ENCODE assay signal across 8 cellular contexts in the genomic region with DNA sequence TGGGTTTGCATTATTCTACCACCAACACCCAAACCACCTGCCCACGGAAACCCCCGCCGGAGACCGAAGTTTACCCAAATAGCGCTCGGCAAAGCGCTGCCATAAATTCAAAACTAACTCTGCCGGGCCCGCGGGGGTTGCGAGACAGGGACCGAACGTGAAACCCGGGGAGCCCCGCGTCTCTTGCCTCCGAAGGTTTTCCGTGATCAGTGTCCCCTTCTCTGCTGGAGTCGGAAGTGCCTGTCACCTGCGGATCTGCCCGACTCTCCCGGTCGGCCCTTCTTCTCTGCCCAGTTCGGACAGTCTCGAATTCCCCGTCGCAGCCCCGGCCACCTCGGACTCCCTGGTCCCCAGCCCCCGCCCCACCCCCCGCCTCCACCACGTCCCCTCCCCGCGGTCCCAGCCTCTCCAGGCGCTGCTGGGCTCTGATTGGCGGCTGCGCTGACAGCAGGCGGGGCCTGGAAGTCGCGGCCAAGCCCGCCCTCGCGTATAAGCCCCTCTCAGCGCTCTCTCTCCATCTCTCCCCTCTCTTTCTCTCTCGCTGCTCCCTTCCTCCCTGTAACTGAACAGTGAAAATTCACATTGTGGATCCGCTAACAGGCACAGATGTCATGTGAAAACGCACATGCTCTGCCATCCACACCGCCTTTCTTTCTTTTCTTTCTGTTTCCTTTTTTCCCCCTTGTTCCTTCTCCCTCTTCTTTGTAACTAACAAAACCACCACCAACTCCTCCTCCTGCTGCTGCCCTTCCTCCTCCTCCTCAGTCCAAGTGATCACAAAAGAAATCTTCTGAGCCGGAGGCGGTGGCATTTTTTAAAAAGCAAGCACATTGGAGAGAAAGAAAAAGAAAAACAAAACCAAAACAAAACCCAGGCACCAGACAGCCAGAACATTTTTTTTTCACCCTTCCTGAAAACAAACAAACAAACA. TPM values are rescaled to one million over a fixed set of nuclear protein-coding genes. Genes with fewer than 3 reads are reported as not detected.
DNase-seq lines count a peak whose midpoint lies in the region; ATAC-seq lines count a peak whose summit lies in the region.

Gene RORB, plus strand, starts transcription at position 517 of the 931 bp plus-strand sequence. CDS start 642 bp downstream, outside the sequence.

- ATAC-seq in GM21423 (IDR thresholded peaks at IDR 0.05; ENCODE audit: unreplicated experiment) = peak; percentile 88
- ATAC-seq in left colon = peak; percentile 64

- peak within 1 kb of the TSS; percentile 68 for H3K9ac ChIP-seq in ES-I3 (ENCODE audit: low read depth, low read length)

- H3K36me3 ChIP-seq in ES-I3 (ENCODE audit: insufficient read depth, low read length) = no peaks in the 10 kb centered on the region

- intact Hi-C loops in left colon (cut with DNase I, micrococcal nuclease) = no loop called here

- DNase-seq in HPDE6-E6E7 (ENCODE audit: extremely low spot score) (peak; percentile 51), SK-N-DZ (ENCODE audit: low spot score) (peak; percentile 93), dermis blood vessel endothelial cell (peak; percentile 47), left colon (peak; percentile 28 to 43), NCI-H1694 treated with DMSO at 0.1 percent for 48 hours (lab: John Stamatoyannopoulos, UW) (no peak)
- peak; percentile 17 to 48 for DNase-seq in stimulated activated CD4-positive, alpha-beta T cell treated with anti-CD3 and anti-CD28 coated beads, Interleukin-2, amount 100 ng/mL, for 24 hours

- peaks cover 17% of the 10 kb centered on the region for H3K4me1 ChIP-seq in ES-I3 (ENCODE audit: insufficient read depth, low read length)

- H3K9me3 ChIP-seq in ES-I3 (ENCODE audit: control insufficient read depth, insufficient read depth, low read length) = no peaks in the 10 kb centered on the region

RNA-seq across cellular contexts. Expression of gene RORB, which starts in this region (rescaled TPM):
- polyA plus RNA-seq in SK-N-DZ (2014; cell fraction: cytosol; rRNA removed) = 9.4 and 11.3 TPM in 2 replicates
- 6.0 and 7.0 TPM in 2 replicates for polyA plus RNA-seq in SK-N-DZ (2014; cell fraction: nucleus; rRNA removed)
- total RNA-seq in dermis blood vessel endothelial cell (under 0.01 and 0.09 TPM in 2 replicates), left colon (under 1 TPM; 0.15 to 0.34 TPM)

Comparison
In these comparisons a context has a peak if more than half of its experiments do, and no peak if none do; other contexts are left out.
1. Peak in DNase-seq in dermis blood vessel endothelial cell; RNA of the gene not detected or under 1 TPM.
2. Peak in DNase-seq and ATAC-seq in left colon; RNA of the gene not detected or under 1 TPM.